18 cellular contexts compared by ENCODE assay signal in genomic region chr10:133461027-133461426, GRCh38. TPM values are rescaled to one million over a fixed set of nuclear protein-coding genes. Genes with fewer than 3 reads are reported as not detected.
DNase-seq lines count a peak whose midpoint lies in the region; ATAC-seq and TF ChIP-seq lines count a peak whose summit lies in the region.
"Had no signal": no experiment of that assay in that cellular context is flagged by ENCODE, and none has a peak within 500 bp of the region (broad histone marks: within the 10 kb centered on the region; RNA-seq: fewer than 3 reads in every experiment).

No MANE protein-coding gene starts in this region.

- H3K4me1 Mint-ChIP-seq in activated CD8-positive, alpha-beta memory T cell treated with anti-CD3 and anti-CD28 coated beads, Interleukin-2, amount 10 ng/mL, durations not matched to agents 7 days and 5 days: no peaks in the 10 kb centered on the region
- no peaks in the 10 kb centered on the region for H3K4me1 Mint-ChIP-seq in osteocyte (ENCODE audit: unreplicated experiment)
- H3K4me1 Mint-ChIP-seq: IgD-negative memory B cell had no signal

- H3K27me3 Mint-ChIP-seq in activated CD8-positive, alpha-beta memory T cell treated with anti-CD3 and anti-CD28 coated beads, Interleukin-2, amount 10 ng/mL, durations not matched to agents 7 days and 5 days: no peaks in the 10 kb centered on the region
- no peaks in the 10 kb centered on the region for H3K27me3 Mint-ChIP-seq in osteocyte (ENCODE audit: unreplicated experiment)
- H3K27me3 Mint-ChIP-seq: CD4-positive, alpha-beta memory T cell; IgD-negative memory B cell had no signal

- DNase-seq in activated CD8-positive, alpha-beta memory T cell treated with anti-CD3 and anti-CD28 coated beads, Interleukin-2, amount 10 ng/mL, durations not matched to agents 7 days and 5 days: peak; percentile 28
- DNase-seq in activated CD8-positive, alpha-beta memory T cell treated with anti-CD3 and anti-CD28 coated beads, Interleukin-2, amount 50 U/mL, for 4 hours: no peak
- DNase-seq in AG20443 (ENCODE audit: low spot score) (peak; percentile 5), coronary artery (ENCODE audit: low spot score) (peak; percentile 29), osteocyte (ENCODE audit: extremely low spot score, unreplicated experiment) (peak; percentile 60), NAMALWA (ENCODE audit: low spot score) (no peak)
- DNase-seq: ACHN; BE2C; CD4-positive, alpha-beta memory T cell; COR-L47; DND-41; GF-D8; GM23248 had no signal

- H3K27ac ChIP-seq in coronary artery: no peak overlapping the region
- H3K27ac ChIP-seq: C4-2B, GM23248 had no signal

- H3K4me3 ChIP-seq in coronary artery: no peak overlapping the region
- H3K4me3 ChIP-seq: GM23248 had no signal

- ATAC-seq in activated CD8-positive, alpha-beta memory T cell treated with anti-CD3 and anti-CD28 coated beads, Interleukin-2, amount 10 ng/mL, durations not matched to agents 7 days and 5 days: no peak
- no peak for ATAC-seq in HG02938 (IDR thresholded peaks at IDR 0.05; ENCODE audit: unreplicated experiment)

- no peak overlapping the region for H3K4me3 Mint-ChIP-seq in activated CD8-positive, alpha-beta memory T cell treated with anti-CD3 and anti-CD28 coated beads, Interleukin-2, amount 10 ng/mL, durations not matched to agents 7 days and 5 days
- no peak overlapping the region for H3K4me3 Mint-ChIP-seq in osteocyte (ENCODE audit: unreplicated experiment)
- H3K4me3 Mint-ChIP-seq: CD4-positive, alpha-beta memory T cell; IgD-negative memory B cell had no signal

- H3K36me3 Mint-ChIP-seq in activated CD8-positive, alpha-beta memory T cell treated with anti-CD3 and anti-CD28 coated beads, Interleukin-2, amount 10 ng/mL, durations not matched to agents 7 days and 5 days: no peaks in the 10 kb centered on the region
- peaks cover 2% of the 10 kb centered on the region for H3K36me3 Mint-ChIP-seq in osteocyte (ENCODE audit: unreplicated experiment)

- no peak overlapping the region for H3K27ac Mint-ChIP-seq in activated CD8-positive, alpha-beta memory T cell treated with anti-CD3 and anti-CD28 coated beads, Interleukin-2, amount 10 ng/mL, durations not matched to agents 7 days and 5 days
- H3K27ac Mint-ChIP-seq in osteocyte (ENCODE audit: unreplicated experiment): no peak overlapping the region
- H3K27ac Mint-ChIP-seq: IgD-negative memory B cell had no signal

- no peaks in the 10 kb centered on the region for H3K9me3 Mint-ChIP-seq in activated CD8-positive, alpha-beta memory T cell treated with anti-CD3 and anti-CD28 coated beads, Interleukin-2, amount 10 ng/mL, durations not matched to agents 7 days and 5 days (ENCODE audit: low read depth)
- peaks cover 9% of the 10 kb centered on the region for H3K9me3 Mint-ChIP-seq in osteocyte (ENCODE audit: unreplicated experiment)
- H3K9me3 Mint-ChIP-seq: CD4-positive, alpha-beta memory T cell; IgD-negative memory B cell had no signal

- CTCF ChIA-PET in activated CD8-positive, alpha-beta memory T cell treated with anti-CD3 and anti-CD28 coated beads, Interleukin-2, amount 10 ng/mL, durations not matched to agents 7 days and 5 days (lab: Charles Lee): no interaction called here

- TF ChIP-seq CTCF in coronary artery (IDR thresholded peaks at IDR 0.05) (no peak), osteocyte (IDR thresholded peaks at IDR 0.05) (no peak)

RNA-seq across cellular contexts. Expression of gene SCART1, which starts 7.3 kb away (rescaled TPM):
- 1 to 10 TPM in 1 of 2 experiments, under 1 TPM in 1; 0.82 to 4.8 TPM for total RNA-seq in activated CD8-positive, alpha-beta memory T cell treated with anti-CD3 and anti-CD28 coated beads, Interleukin-2, amount 10 ng/mL, durations not matched to agents 7 days and 5 days
- total RNA-seq in osteocyte: 3.2 and 4.8 TPM in 2 replicates
- total RNA-seq: A172 had no signal

RNA-seq across cellular contexts. Expression of gene SPRN, which starts 36.6 kb away (rescaled TPM):
- not detected for total RNA-seq in activated CD8-positive, alpha-beta memory T cell treated with anti-CD3 and anti-CD28 coated beads, Interleukin-2, amount 10 ng/mL, durations not matched to agents 7 days and 5 days
- 2.2 and 2.7 TPM in 2 replicates for total RNA-seq in osteocyte
- total RNA-seq: A172; CD4-positive, alpha-beta memory T cell; HT1080 had no signal

Comparison
In these comparisons a context has a peak if more than half of its experiments do, and no peak if none do; other contexts are left out.
1. DNase-seq: peak in activated CD8-positive, alpha-beta memory T cell treated with anti-CD3 and anti-CD28 coated beads, Interleukin-2, amount 10 ng/mL, durations not matched to agents 7 days and 5 days (single experiment), AG20443 (single experiment), coronary artery (single experiment) and osteocyte (single experiment); none in activated CD8-positive, alpha-beta memory T cell treated with anti-CD3 and anti-CD28 coated beads, Interleukin-2, amount 50 U/mL, for 4 hours (single experiment) and NAMALWA (single experiment).